8 cellular contexts compared by ENCODE assay signal in the genomic region with DNA sequence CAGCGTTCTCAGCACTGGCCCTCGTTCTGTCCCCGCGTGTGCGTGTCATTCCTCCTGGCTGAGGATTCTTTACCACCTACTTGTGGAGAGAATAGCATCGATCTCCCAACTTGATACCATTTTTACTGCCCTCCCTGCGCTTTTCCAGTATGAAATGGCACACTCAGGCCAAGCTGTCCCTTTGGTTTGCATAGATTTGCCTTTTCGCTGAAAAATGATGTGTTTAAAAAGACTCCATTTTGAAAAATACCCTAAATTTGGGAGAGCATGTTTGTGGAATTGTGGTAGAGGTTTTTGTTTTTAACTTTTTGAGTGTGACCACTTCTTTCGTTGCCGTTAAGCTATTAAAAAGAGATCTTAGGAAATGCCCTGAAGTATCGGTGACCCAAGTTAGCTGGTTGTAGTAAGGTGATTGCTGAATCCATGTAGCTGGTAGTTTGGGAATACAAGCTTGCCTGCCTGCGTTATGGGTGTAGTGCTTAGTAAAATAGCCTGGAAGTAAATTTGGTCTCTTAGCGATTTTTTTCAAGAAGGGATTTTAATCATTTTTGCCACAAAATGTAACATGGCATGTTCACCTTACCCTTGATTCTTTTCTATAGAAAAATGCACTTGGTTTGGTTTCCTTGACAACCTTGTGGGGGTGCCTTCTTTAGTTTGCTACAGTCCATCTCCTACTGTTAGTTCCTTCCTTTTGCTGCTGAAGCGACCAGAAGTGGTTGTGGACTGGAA. TPM values are rescaled to one million over a fixed set of nuclear protein-coding genes. Genes with fewer than 3 reads are reported as not detected.
DNase-seq lines count a peak whose midpoint lies in the region; TF ChIP-seq lines count a peak whose summit lies in the region.

No MANE protein-coding gene starts in this region.

- peak overlapping the region; percentile 54 to 94 for H3K9ac ChIP-seq in mucosa of rectum (ENCODE audit: low read depth in 1 of 2, low read length in 2 of 2)

- no peaks in the 10 kb centered on the region for H3K27me3 Mint-ChIP-seq in activated naive CD4-positive, alpha-beta T cell treated with anti-CD3 and anti-CD28 coated beads, Interleukin-2, amount 10 ng/mL, durations not matched to agents 7 days and 5 days

- peaks cover 21% of the 10 kb centered on the region for H3K4me1 Mint-ChIP-seq in activated naive CD4-positive, alpha-beta T cell treated with anti-CD3 and anti-CD28 coated beads, Interleukin-2, amount 10 ng/mL, durations not matched to agents 7 days and 5 days

- H3K4me1 ChIP-seq in mucosa of rectum (ENCODE audit: control insufficient read depth in 2 of 2, insufficient read depth in 2 of 2, low read length in 2 of 2): peaks cover 0 to 7% of the 10 kb centered on the region in 2 donors

- no peaks in the 10 kb centered on the region for H3K36me3 ChIP-seq in mucosa of rectum (ENCODE audit: control insufficient read depth in 2 of 2, insufficient read depth in 2 of 2, low read length in 2 of 2)

- peak overlapping the region; percentile 70 for H3K27ac ChIP-seq in caudate nucleus (ENCODE audit: low read depth, low read length)
- H3K27ac ChIP-seq in mucosa of rectum (ENCODE audit: low read depth in 2 of 2, low read length in 2 of 2): no peak overlapping the region

- H3K36me3 Mint-ChIP-seq in activated naive CD4-positive, alpha-beta T cell treated with anti-CD3 and anti-CD28 coated beads, Interleukin-2, amount 10 ng/mL, durations not matched to agents 7 days and 5 days: no peaks in the 10 kb centered on the region

- DNase-seq in activated naive CD4-positive, alpha-beta T cell treated with anti-CD3 and anti-CD28 coated beads, Interleukin-2, amount 10 ng/mL, durations not matched to agents 7 days and 5 days: no peak
- DNase-seq in activated naive CD4-positive, alpha-beta T cell treated with Interleukin-2 at 50 U/mL for 16 hours: no peak
- DNase-seq in NCI-H460 (ENCODE audit: extremely low read depth, low read depth): peak; percentile 1
- no peak for DNase-seq in caudate nucleus (lab: John Stamatoyannopoulos, UW)
- no peak for DNase-seq in nucleus accumbens (lab: John Stamatoyannopoulos, UW)
- DNase-seq in SIG-M5 treated with dmso at 0.1 percent for 504 hours (lab: John Stamatoyannopoulos, UW; ENCODE audit: unreplicated experiment): no peak
- no peak for DNase-seq in GM20000 (ENCODE audit: low spot score)

- H3K27me3 ChIP-seq in mucosa of rectum (ENCODE audit: control insufficient read depth in 2 of 2, insufficient read depth in 2 of 2, low read length in 2 of 2): no peaks in the 10 kb centered on the region

- TF ChIP-seq CTCF in GM20000 (IDR thresholded peaks at IDR 0.05; ENCODE audit: extremely low read depth, missing control alignments): no peak

- H3K9me3 ChIP-seq in mucosa of rectum (ENCODE audit: control insufficient read depth in 2 of 2, low read length in 2 of 2): no peaks in the 10 kb centered on the region

- peak overlapping the region; percentile 72 for H3K4me3 Mint-ChIP-seq in activated naive CD4-positive, alpha-beta T cell treated with anti-CD3 and anti-CD28 coated beads, Interleukin-2, amount 10 ng/mL, durations not matched to agents 7 days and 5 days

- H3K9me3 Mint-ChIP-seq in activated naive CD4-positive, alpha-beta T cell treated with anti-CD3 and anti-CD28 coated beads, Interleukin-2, amount 10 ng/mL, durations not matched to agents 7 days and 5 days: no peaks in the 10 kb centered on the region

- peak overlapping the region; percentile 82 to 85 for H3K4me3 ChIP-seq in mucosa of rectum (ENCODE audit: low read length in 2 of 2)

- CTCF ChIA-PET in activated naive CD4-positive, alpha-beta T cell treated with anti-CD3 and anti-CD28 coated beads, Interleukin-2, amount 10 ng/mL, durations not matched to agents 7 days and 5 days (lab: Charles Lee): no interaction called here

- H3K27ac Mint-ChIP-seq in activated naive CD4-positive, alpha-beta T cell treated with anti-CD3 and anti-CD28 coated beads, Interleukin-2, amount 10 ng/mL, durations not matched to agents 7 days and 5 days: peak overlapping the region; percentile 80

RNA-seq across cellular contexts. Expression of gene ACTR3B, which starts 1.0 kb away (rescaled TPM):
- 10.9 and 11.2 TPM in 2 replicates for total RNA-seq in NCI-H460 (2014; rRNA removed; shearing (Covaris generic))
- 10.7 and 12.5 TPM in 2 replicates for polyA plus RNA-seq in NCI-H460 (2014; cell fraction: nucleus; rRNA removed)
